15 cellular contexts compared by ENCODE assay signal in genomic region chr4:120855307-120856001, GRCh38.
A peak's percentile ranks its signal among the peaks of the same experiment; 100 is the strongest.
DNase-seq lines count a peak whose midpoint lies in the region; ATAC-seq and TF ChIP-seq lines count a peak whose summit lies in the region.
"Had no signal": no experiment of that assay in that cellular context is flagged by ENCODE, and none has a peak within 500 bp of the region (broad histone marks: within the 10 kb centered on the region; RNA-seq: fewer than 3 reads in every experiment).

No MANE protein-coding gene starts in this region.

- no peak overlapping the region for H2AFZ ChIP-seq in KMS-11 (ENCODE audit: low read depth)

- no peaks in the 10 kb centered on the region for H4K20me1 ChIP-seq in KMS-11 (ENCODE audit: insufficient read depth)

- H3K4me3 ChIP-seq in KMS-11 (IDR thresholded peaks at IDR 0.05; ENCODE audit: insufficient read depth, low read depth, low read length) = no peak overlapping the region
- no peak overlapping the region for H3K4me3 ChIP-seq in coronary artery
- H3K4me3 ChIP-seq: colonic mucosa, upper lobe of right lung had no signal

- no peaks in the 10 kb centered on the region for H3K27me3 Mint-ChIP-seq in stimulated activated naive B cell treated with anti-CD40 and anti-IgM and Interleukin-4, amounts not matched to agents 10 μg/mL and 1 μg/mL and 100 μg/mL, for 72 hours

- no peak overlapping the region for H3K9ac ChIP-seq in KMS-11

- no peak overlapping the region for H3K27ac Mint-ChIP-seq in stimulated activated naive B cell treated with anti-CD40 and anti-IgM and Interleukin-4, amounts not matched to agents 10 μg/mL and 1 μg/mL and 100 μg/mL, for 72 hours

- ATAC-seq in GM18520 (IDR thresholded peaks at IDR 0.05; ENCODE audit: unreplicated experiment) (peak; percentile 96), HG02970 (IDR thresholded peaks at IDR 0.05; ENCODE audit: low FRiP score, unreplicated experiment) (peak; percentile 60)
- no peak for ATAC-seq in stimulated activated naive B cell treated with anti-CD40 and anti-IgM and Interleukin-4, amounts not matched to agents 10 μg/mL and 1 μg/mL and 100 μg/mL, for 72 hours (replicated peaks)

- no peaks in the 10 kb centered on the region for H3K36me3 Mint-ChIP-seq in stimulated activated naive B cell treated with anti-CD40 and anti-IgM and Interleukin-4, amounts not matched to agents 10 μg/mL and 1 μg/mL and 100 μg/mL, for 72 hours

- peak overlapping the region; percentile 81 for H3K4me2 ChIP-seq in KMS-11

- H3K27ac ChIP-seq in KMS-11 (peak overlapping the region; percentile 31), coronary artery (no peak overlapping the region)
- H3K27ac ChIP-seq: colonic mucosa, upper lobe of right lung, VCaP had no signal

- no peaks in the 10 kb centered on the region for H3K9me3 Mint-ChIP-seq in stimulated activated naive B cell treated with anti-CD40 and anti-IgM and Interleukin-4, amounts not matched to agents 10 μg/mL and 1 μg/mL and 100 μg/mL, for 72 hours

- no peaks in the 10 kb centered on the region for H3K36me3 ChIP-seq in KMS-11 (ENCODE audit: insufficient read depth)
- H3K36me3 ChIP-seq: colonic mucosa, upper lobe of right lung had no signal

- TF ChIP-seq CTCF in GM20000 (IDR thresholded peaks at IDR 0.05; ENCODE audit: extremely low read depth, missing control alignments) (no peak), KMS-11 (conservative IDR thresholded peaks at IDR 0.05; ENCODE audit: low read depth, low read length) (no peak), coronary artery (IDR thresholded peaks at IDR 0.05) (no peak)

- H3K4me1 ChIP-seq in KMS-11 (ENCODE audit: low read depth, poor library complexity, severe bottlenecking) = peaks cover 65% of the 10 kb centered on the region
- H3K4me1 ChIP-seq: colonic mucosa had no signal

- peak; percentile 8 for DNase-seq in GM20000 (ENCODE audit: low spot score)
- no peak for DNase-seq in DMS79 (lab: John Stamatoyannopoulos, UW)
- DNase-seq in coronary artery (ENCODE audit: low spot score) = no peak
- DNase-seq in stimulated activated CD4-positive, alpha-beta T cell treated with anti-CD3 and anti-CD28 coated beads, Interleukin-4, amount 100 ng/mL, for 24 hours = no peak
- DNase-seq in stimulated activated naive B cell treated with anti-CD40 and anti-IgM and Interleukin-4, amounts not matched to agents 10 μg/mL and 1 μg/mL and 100 μg/mL, for 72 hours = no peak
- DNase-seq: activated gamma-delta T cell treated with Interleukin-2 at 50 U/mL for 16 hours, colonic mucosa, mesendoderm, NCI-H2029 treated with DMSO at 0.1 percent for 48 hours, SIG-M5, upper lobe of right lung had no signal

- no peaks in the 10 kb centered on the region for H3K79me2 ChIP-seq in KMS-11 (ENCODE audit: insufficient read depth, low read depth)

- no peaks in the 10 kb centered on the region for H3K4me1 Mint-ChIP-seq in stimulated activated naive B cell treated with anti-CD40 and anti-IgM and Interleukin-4, amounts not matched to agents 10 μg/mL and 1 μg/mL and 100 μg/mL, for 72 hours

- H3K27me3 ChIP-seq in KMS-11 (ENCODE audit: insufficient read depth, low read depth) = no peaks in the 10 kb centered on the region
- H3K27me3 ChIP-seq: colonic mucosa, upper lobe of right lung had no signal

- no peak overlapping the region for H3K4me3 Mint-ChIP-seq in stimulated activated naive B cell treated with anti-CD40 and anti-IgM and Interleukin-4, amounts not matched to agents 10 μg/mL and 1 μg/mL and 100 μg/mL, for 72 hours

Comparison
In these comparisons a context has a peak if more than half of its experiments do, and no peak if none do; other contexts are left out.
1. ATAC-seq: peak in GM18520 (single experiment) and HG02970 (single experiment); none in stimulated activated naive B cell treated with anti-CD40 and anti-IgM and Interleukin-4, amounts not matched to agents 10 μg/mL and 1 μg/mL and 100 μg/mL, for 72 hours (0 of 2).